Comparison of ENCODE assay signal across 21 cellular contexts in genomic region chr2:23706613-23707078, GRCh38.
DNase-seq lines count a peak whose midpoint lies in the region; ATAC-seq, FAIRE-seq and TF ChIP-seq lines count a peak whose summit lies in the region.
"Had no signal": no experiment of that assay in that cellular context is flagged by ENCODE, and none has a peak within 500 bp of the region (broad histone marks: within the 10 kb centered on the region; RNA-seq: fewer than 3 reads in every experiment).

No MANE protein-coding gene starts in this region.

- H3K9me3 Mint-ChIP-seq in neural progenitor cell, result peaks cover 2% of the 10 kb centered on the region
- no peaks in the 10 kb centered on the region for H3K9me3 Mint-ChIP-seq in activated T-cell treated with anti-CD3 and anti-CD28 coated beads, Interleukin-2, amount 50 U/mL, for 72 hours
- H3K9me3 Mint-ChIP-seq: CD8-positive, alpha-beta memory T cell had no signal

- H3K27me3 ChIP-seq in HepG2 (ENCODE audit: control insufficient read depth in 1 of 2, insufficient read depth in 2 of 2, low read length in 2 of 2) (no peaks in the 10 kb centered on the region), right lobe of liver (no peaks in the 10 kb centered on the region), esophagus muscularis mucosa (no peaks in the 10 kb centered on the region), neural progenitor cell (no peaks in the 10 kb centered on the region)
- H3K27me3 ChIP-seq: BLaER1 treated with 17β-estradiol and CSF1 and Interleukin-3, amounts not matched to agents 10 nM and 100 nM had no signal

- FAIRE-seq in HepG2 (lab: Jason Lieb, UNC), result no peak
- FAIRE-seq: D721Med had no signal

- no peaks in the 10 kb centered on the region for H4K20me1 ChIP-seq in HepG2 (ENCODE audit: insufficient read depth, low read length)
- H4K20me1 ChIP-seq in neural progenitor cell (ENCODE audit: low read depth), result peaks cover under 1% of the 10 kb centered on the region
- H4K20me1 ChIP-seq: BLaER1 treated with 17β-estradiol and CSF1 and Interleukin-3, amounts not matched to agents 10 nM and 100 nM had no signal

- no peak for TF ChIP-seq CTCF in HepG2 (CRISPR knock-in tag; IDR thresholded peaks at IDR 0.05)
- TF ChIP-seq CTCF in right lobe of liver (IDR thresholded peaks at IDR 0.05), result no peak
- TF ChIP-seq CTCF in esophagus muscularis mucosa (IDR thresholded peaks at IDR 0.05), result no peak
- no peak for TF ChIP-seq CTCF in neural progenitor cell (IDR thresholded peaks at IDR 0.05)

- CTCF ChIA-PET in HepG2 (lab: Yijun Ruan, JAX; ENCODE audit: low intra/inter-chr PET ratio, low total read pairs), result no interaction called here

- peaks cover 6% of the 10 kb centered on the region for H3F3A ChIP-seq in neural progenitor cell (ENCODE audit: low read depth)

- H3K4me3 ChIP-seq in HepG2 (replicated peaks in 1 of 3; ENCODE audit: insufficient read depth in 1 of 3, low read depth in 2 of 3, low read length in 3 of 3), result no peak overlapping the region
- no peak overlapping the region for H3K4me3 ChIP-seq in right lobe of liver
- H3K4me3 ChIP-seq in esophagus muscularis mucosa, result peak overlapping the region in 1 of 4 donors; percentile 12
- H3K4me3 ChIP-seq in neural progenitor cell, result no peak overlapping the region
- H3K4me3 ChIP-seq: BLaER1 treated with 17β-estradiol and CSF1 and Interleukin-3, amounts not matched to agents 10 nM and 100 nM had no signal

- BruUV-seq in HepG2 (replicated peaks; lab: Mats Ljungman, UMichigan), result no TSS peak

- POLR2A ChIA-PET in HepG2 (lab: Yijun Ruan, JAX), result no interaction called here

- no peaks in the 10 kb centered on the region for H3K4me1 ChIP-seq in HepG2 (ENCODE audit: insufficient read depth, low read length)
- H3K4me1 ChIP-seq in right lobe of liver, result no peaks in the 10 kb centered on the region
- H3K4me1 ChIP-seq in esophagus muscularis mucosa, result peaks cover 0 to 24% (median 20%) of the 10 kb centered on the region in 4 donors
- peaks cover 10% of the 10 kb centered on the region for H3K4me1 ChIP-seq in neural progenitor cell

- TF ChIP-seq POLR2A in HepG2 (IDR thresholded peaks at IDR 0.05; ENCODE audit: insufficient read depth in 1 of 2, low read depth in 2 of 2, low read length in 2 of 2) (no peak), right lobe of liver (IDR thresholded peaks at IDR 0.05) (no peak), esophagus muscularis mucosa (IDR thresholded peaks at IDR 0.05; ENCODE audit: low read depth) (no peak)

- H3K4me2 ChIP-seq in HepG2 (ENCODE audit: low read depth, low read length) (no peak overlapping the region), neural progenitor cell (no peak overlapping the region)
- H3K4me2 ChIP-seq: BLaER1 treated with 17β-estradiol and CSF1 and Interleukin-3, amounts not matched to agents 10 nM and 100 nM had no signal

- H3K4me1 Mint-ChIP-seq in neural progenitor cell, result peaks cover 6% of the 10 kb centered on the region
- H3K4me1 Mint-ChIP-seq in activated T-cell treated with anti-CD3 and anti-CD28 coated beads, Interleukin-2, amount 50 U/mL, for 72 hours (ENCODE audit: low read depth), result no peaks in the 10 kb centered on the region
- H3K4me1 Mint-ChIP-seq: CD8-positive, alpha-beta memory T cell had no signal

- H3K27ac Mint-ChIP-seq in neural progenitor cell, result peak overlapping the region; percentile 66
- no peak overlapping the region for H3K27ac Mint-ChIP-seq in activated T-cell treated with anti-CD3 and anti-CD28 coated beads, Interleukin-2, amount 50 U/mL, for 72 hours
- H3K27ac Mint-ChIP-seq: CD8-positive, alpha-beta memory T cell had no signal

- DNase-seq in HepG2 (ENCODE audit: low spot score) (no peak), right lobe of liver (no peak), esophagus muscularis mucosa (ENCODE audit: extremely low spot score) (no peak), neural progenitor cell (ENCODE audit: low spot score) (no peak), T1000 (lab: John Stamatoyannopoulos, UW) (no peak)
- DNase-seq in activated naive CD4-positive, alpha-beta T cell treated with anti-CD3 and anti-CD28 coated beads, Interleukin-2, amount 50 U/mL, for 16 hours, result no peak
- DNase-seq in activated T-cell treated with anti-CD3 and anti-CD28 coated beads, Interleukin-2, amount 50 U/mL, for 72 hours, result no peak
- DNase-seq: 8988T; CD8-positive, alpha-beta memory T cell; DMS79; NCI-H1092; NCI-H146; NCI-H2081; NCI-H2227 treated with DMSO at 0.1 percent for 48 hours; NCI-H524 treated with DMSO at 0.1 percent for 48 hours; SHP77 had no signal

- no peak overlapping the region for H3K9ac ChIP-seq in HepG2 (ENCODE audit: insufficient read depth, low read depth, low read length)
- H3K9ac ChIP-seq in neural progenitor cell, result no peak overlapping the region
- H3K9ac ChIP-seq: BLaER1 treated with 17β-estradiol and CSF1 and Interleukin-3, amounts not matched to agents 10 nM and 100 nM had no signal

- TF ChIP-seq EP300 in HepG2 (IDR thresholded peaks at IDR 0.05; ENCODE audit: low read depth in 2 of 2, low read length in 2 of 2) (no peak), HepG2 (CRISPR knock-in tag; IDR thresholded peaks at IDR 0.05; ENCODE audit: borderline replicate concordance) (no peak), esophagus muscularis mucosa (IDR thresholded peaks at IDR 0.05) (no peak)

- H3K27ac ChIP-seq in HepG2 (ENCODE audit: extremely low read length, insufficient read depth, low read length), result no peak overlapping the region
- no peak overlapping the region for H3K27ac ChIP-seq in right lobe of liver
- peak overlapping the region; percentile 63 to 81 (median 66) for H3K27ac ChIP-seq in esophagus muscularis mucosa (replicated peaks in 1 of 4)
- H3K27ac ChIP-seq in neural progenitor cell, result no peak overlapping the region
- H3K27ac ChIP-seq: BLaER1 treated with 17β-estradiol and CSF1 and Interleukin-3, amounts not matched to agents 10 nM and 100 nM had no signal

- no peaks in the 10 kb centered on the region for H3K36me3 ChIP-seq in HepG2 (replicated peaks in 1 of 2; ENCODE audit: control insufficient read depth in 1 of 2, insufficient read depth in 2 of 2, low read length in 2 of 2)
- H3K36me3 ChIP-seq in right lobe of liver, result peaks cover 0 to 5% (median 0%) of the 10 kb centered on the region in 4 donors
- peaks cover 0 to 72% (median 50%) of the 10 kb centered on the region in 4 donors for H3K36me3 ChIP-seq in esophagus muscularis mucosa
- H3K36me3 ChIP-seq in neural progenitor cell, result no peaks in the 10 kb centered on the region

- H3K79me2 ChIP-seq in HepG2 (ENCODE audit: insufficient read depth, low read length) (no peaks in the 10 kb centered on the region), neural progenitor cell (ENCODE audit: low read depth) (no peaks in the 10 kb centered on the region)

- peaks cover 8% of the 10 kb centered on the region for H3K27me3 Mint-ChIP-seq in neural progenitor cell (ENCODE audit: insufficient read depth, low read depth)
- H3K27me3 Mint-ChIP-seq in activated T-cell treated with anti-CD3 and anti-CD28 coated beads, Interleukin-2, amount 50 U/mL, for 72 hours (ENCODE audit: low read depth), result no peaks in the 10 kb centered on the region
- H3K27me3 Mint-ChIP-seq: CD8-positive, alpha-beta memory T cell had no signal

- H3K9me3 ChIP-seq in HepG2 (ENCODE audit: low read length) (no peaks in the 10 kb centered on the region), right lobe of liver (no peaks in the 10 kb centered on the region), esophagus muscularis mucosa (no peaks in the 10 kb centered on the region), neural progenitor cell (ENCODE audit: low read depth) (no peaks in the 10 kb centered on the region)
- H3K9me3 ChIP-seq: BLaER1 treated with 17β-estradiol and CSF1 and Interleukin-3, amounts not matched to agents 10 nM and 100 nM had no signal

- WGBS in HepG2 (ENCODE audit: low lambda C conversion rate), result 97% methylated on average over 18 of the region's 18 CpGs
- WGBS in right lobe of liver (ENCODE audit: insufficient coverage, low coverage, low lambda C conversion rate, missing lambda C conversion rate), result 94% methylated on average over 14 of the region's 18 CpGs
- WGBS in esophagus muscularis mucosa, result 98% methylated on average over 18 of the region's 18 CpGs

- H2AFZ ChIP-seq in HepG2 (ENCODE audit: low read length) (no peak overlapping the region), neural progenitor cell (replicated peaks) (no peak overlapping the region)

- ATAC-seq in HepG2 (no peak), right lobe of liver (no peak), GM18868 (IDR thresholded peaks at IDR 0.05; ENCODE audit: unreplicated experiment) (no peak)
- ATAC-seq in activated T-cell treated with anti-CD3 and anti-CD28 coated beads, Interleukin-2, amount 50 U/mL, for 72 hours (replicated peaks in 1 of 2), result no peak
- ATAC-seq: HCT116, SK-N-SH treated with all-trans-retinoic acid at 6 μM for 48 hours had no signal

- intact Hi-C loops in HepG2 (cut with micrococcal nuclease; ENCODE audit: unreplicated experiment), result no loop called here
- intact Hi-C loops in right lobe of liver (cut with DNase I), result no loop called here
- intact Hi-C loops in esophagus muscularis mucosa (cut with DNase I), result no loop called here

- in situ Hi-C loops in HepG2 (cut with HindIII; ENCODE audit: extremely low pct_ligation_motif_present, low pct_unique_long_range_greater_than_20kb), result no loop called here

- TF ChIP-seq RAD21 in HepG2 (CRISPR knock-in tag; IDR thresholded peaks at IDR 0.05), result no peak

- H3K36me3 Mint-ChIP-seq in neural progenitor cell, result peaks cover 29% of the 10 kb centered on the region
- peaks cover 0 to 2% of the 10 kb centered on the region in 2 donors for H3K36me3 Mint-ChIP-seq in activated T-cell treated with anti-CD3 and anti-CD28 coated beads, Interleukin-2, amount 50 U/mL, for 72 hours (ENCODE audit: insufficient read depth in 2 of 2)

- no peak overlapping the region for H3K4me3 Mint-ChIP-seq in neural progenitor cell
- H3K4me3 Mint-ChIP-seq in activated T-cell treated with anti-CD3 and anti-CD28 coated beads, Interleukin-2, amount 50 U/mL, for 72 hours, result no peak overlapping the region
- H3K4me3 Mint-ChIP-seq: CD8-positive, alpha-beta memory T cell had no signal

TF ChIP-seq in HepG2, 621 proteins besides CTCF, POLR2A, EP300 and RAD21 (continues in another document):
- peak; percentile 68 to 80 for TF ChIP-seq MAFK (conservative IDR thresholded peaks at IDR 0.05 in 1 of 2, IDR thresholded peaks at IDR 0.05 in 1 of 2; ENCODE audit: low read length in 2 of 2)
- TF ChIP-seq ZNF770 (CRISPR knock-in tag; IDR thresholded peaks at IDR 0.05), result no peak

Comparison
In these comparisons a context has a peak if more than half of its experiments do, and no peak if none do; other contexts are left out.
1. H3K27ac ChIP-seq: peak in esophagus muscularis mucosa (4 of 4); none in HepG2 (single experiment), right lobe of liver (0 of 3) and neural progenitor cell (single experiment).